15 cellular contexts compared by ENCODE assay signal in the genomic region with DNA sequence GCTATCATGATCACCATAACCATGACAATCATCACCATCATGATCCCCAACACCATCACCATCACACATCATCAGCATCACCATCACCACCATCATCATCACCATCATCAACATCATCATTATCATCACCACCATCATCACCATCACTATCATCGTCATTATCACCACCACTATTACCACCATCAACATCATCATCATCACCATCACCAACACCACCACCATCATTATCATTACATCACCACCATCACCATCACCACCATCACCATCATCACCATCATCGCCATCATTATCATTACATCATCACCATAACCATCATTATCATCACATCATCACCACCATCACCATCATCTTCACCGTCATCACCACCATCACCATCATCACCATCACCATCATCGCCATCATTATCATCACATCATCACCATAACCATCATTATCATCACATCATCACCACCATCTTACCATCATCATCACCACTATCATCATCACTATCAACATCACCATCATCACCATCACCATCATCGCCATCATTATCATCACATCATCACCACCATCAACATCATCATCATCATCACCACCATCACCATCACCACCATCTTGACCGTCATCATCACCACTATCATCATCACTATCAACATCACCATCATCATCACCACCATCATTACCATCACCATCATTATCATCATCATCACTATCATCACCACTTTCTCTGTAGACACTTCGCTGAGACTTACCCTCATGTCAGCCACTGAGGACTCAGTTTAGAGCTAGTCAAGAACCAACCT.
"Had no signal": no experiment of that assay in that cellular context is flagged by ENCODE, and none has a peak within 500 bp of the region (broad histone marks: within the 10 kb centered on the region; RNA-seq: fewer than 3 reads in every experiment).

No MANE protein-coding gene starts in this region.

- H3K27ac ChIP-seq: gastroesophageal sphincter, left lung, psoas muscle, transverse colon had no signal

- DNase-seq: activated B cell treated with CpG ODN at 0.5 μM for 24 hours; activated CD4-positive, alpha-beta T cell treated with anti-CD3 and anti-CD28 coated beads, Interleukin-2, amount 10 ng/mL, durations not matched to agents 24 days and 14 days; activated CD8-positive, alpha-beta memory T cell treated with anti-CD3 and anti-CD28 coated beads for 24 hours; activated naive CD4-positive, alpha-beta T cell treated with anti-CD3 and anti-CD28 coated beads for 36 hours; central memory CD4-positive, alpha-beta T cell; effector CD4-positive, alpha-beta T cell; left lung; occipital lobe; stimulated activated CD4-positive, alpha-beta T cell treated with anti-CD3 and anti-CD28 coated beads, Interleukin-4, amount 100 ng/mL, for 4 hours; transverse colon had no signal

- ATAC-seq: activated T-helper 17 cell treated with anti-CD3 and anti-CD28 coated beads, Interleukin-2, amount 50 U/mL, for 72 hours; gastroesophageal sphincter had no signal

- H3K4me3 ChIP-seq: coronary artery, gastroesophageal sphincter, left lung, psoas muscle, transverse colon had no signal

- H3K9me3 ChIP-seq: gastroesophageal sphincter, left lung, psoas muscle, transverse colon had no signal

- H3K4me1 ChIP-seq: gastroesophageal sphincter, left lung, psoas muscle, transverse colon had no signal

- H3K36me3 ChIP-seq: gastroesophageal sphincter, left lung, transverse colon had no signal

- FAIRE-seq: TTC549 had no signal
